Comparison of ENCODE assay signal across 1 cellular context in the genomic region with DNA sequence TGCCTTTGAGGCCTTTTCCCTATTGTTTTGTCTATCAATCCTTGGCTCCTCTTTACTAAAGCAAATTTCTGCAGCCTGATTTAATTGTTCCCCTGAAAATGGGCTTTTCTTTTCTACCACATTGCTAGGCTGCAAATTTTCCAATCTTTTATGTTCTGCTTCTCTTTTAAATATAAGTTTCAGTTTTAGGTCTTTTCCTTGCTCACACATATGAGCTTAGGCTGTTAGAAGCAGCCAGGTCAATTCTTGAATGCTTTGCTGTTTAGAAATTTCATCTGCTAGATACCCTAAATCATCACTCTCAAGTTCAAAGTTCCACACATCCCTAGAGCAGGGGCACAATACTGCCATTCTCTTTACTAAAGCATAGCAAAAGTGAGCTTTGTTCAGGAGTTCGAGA.
TF ChIP-seq lines count a peak whose summit lies in the region.

No MANE protein-coding gene starts in this region.

TF ChIP-seq in K562, 482 proteins besides CTCF, POLR2A, EP300 and RAD21:
- TF ChIP-seq, protein P1, sequence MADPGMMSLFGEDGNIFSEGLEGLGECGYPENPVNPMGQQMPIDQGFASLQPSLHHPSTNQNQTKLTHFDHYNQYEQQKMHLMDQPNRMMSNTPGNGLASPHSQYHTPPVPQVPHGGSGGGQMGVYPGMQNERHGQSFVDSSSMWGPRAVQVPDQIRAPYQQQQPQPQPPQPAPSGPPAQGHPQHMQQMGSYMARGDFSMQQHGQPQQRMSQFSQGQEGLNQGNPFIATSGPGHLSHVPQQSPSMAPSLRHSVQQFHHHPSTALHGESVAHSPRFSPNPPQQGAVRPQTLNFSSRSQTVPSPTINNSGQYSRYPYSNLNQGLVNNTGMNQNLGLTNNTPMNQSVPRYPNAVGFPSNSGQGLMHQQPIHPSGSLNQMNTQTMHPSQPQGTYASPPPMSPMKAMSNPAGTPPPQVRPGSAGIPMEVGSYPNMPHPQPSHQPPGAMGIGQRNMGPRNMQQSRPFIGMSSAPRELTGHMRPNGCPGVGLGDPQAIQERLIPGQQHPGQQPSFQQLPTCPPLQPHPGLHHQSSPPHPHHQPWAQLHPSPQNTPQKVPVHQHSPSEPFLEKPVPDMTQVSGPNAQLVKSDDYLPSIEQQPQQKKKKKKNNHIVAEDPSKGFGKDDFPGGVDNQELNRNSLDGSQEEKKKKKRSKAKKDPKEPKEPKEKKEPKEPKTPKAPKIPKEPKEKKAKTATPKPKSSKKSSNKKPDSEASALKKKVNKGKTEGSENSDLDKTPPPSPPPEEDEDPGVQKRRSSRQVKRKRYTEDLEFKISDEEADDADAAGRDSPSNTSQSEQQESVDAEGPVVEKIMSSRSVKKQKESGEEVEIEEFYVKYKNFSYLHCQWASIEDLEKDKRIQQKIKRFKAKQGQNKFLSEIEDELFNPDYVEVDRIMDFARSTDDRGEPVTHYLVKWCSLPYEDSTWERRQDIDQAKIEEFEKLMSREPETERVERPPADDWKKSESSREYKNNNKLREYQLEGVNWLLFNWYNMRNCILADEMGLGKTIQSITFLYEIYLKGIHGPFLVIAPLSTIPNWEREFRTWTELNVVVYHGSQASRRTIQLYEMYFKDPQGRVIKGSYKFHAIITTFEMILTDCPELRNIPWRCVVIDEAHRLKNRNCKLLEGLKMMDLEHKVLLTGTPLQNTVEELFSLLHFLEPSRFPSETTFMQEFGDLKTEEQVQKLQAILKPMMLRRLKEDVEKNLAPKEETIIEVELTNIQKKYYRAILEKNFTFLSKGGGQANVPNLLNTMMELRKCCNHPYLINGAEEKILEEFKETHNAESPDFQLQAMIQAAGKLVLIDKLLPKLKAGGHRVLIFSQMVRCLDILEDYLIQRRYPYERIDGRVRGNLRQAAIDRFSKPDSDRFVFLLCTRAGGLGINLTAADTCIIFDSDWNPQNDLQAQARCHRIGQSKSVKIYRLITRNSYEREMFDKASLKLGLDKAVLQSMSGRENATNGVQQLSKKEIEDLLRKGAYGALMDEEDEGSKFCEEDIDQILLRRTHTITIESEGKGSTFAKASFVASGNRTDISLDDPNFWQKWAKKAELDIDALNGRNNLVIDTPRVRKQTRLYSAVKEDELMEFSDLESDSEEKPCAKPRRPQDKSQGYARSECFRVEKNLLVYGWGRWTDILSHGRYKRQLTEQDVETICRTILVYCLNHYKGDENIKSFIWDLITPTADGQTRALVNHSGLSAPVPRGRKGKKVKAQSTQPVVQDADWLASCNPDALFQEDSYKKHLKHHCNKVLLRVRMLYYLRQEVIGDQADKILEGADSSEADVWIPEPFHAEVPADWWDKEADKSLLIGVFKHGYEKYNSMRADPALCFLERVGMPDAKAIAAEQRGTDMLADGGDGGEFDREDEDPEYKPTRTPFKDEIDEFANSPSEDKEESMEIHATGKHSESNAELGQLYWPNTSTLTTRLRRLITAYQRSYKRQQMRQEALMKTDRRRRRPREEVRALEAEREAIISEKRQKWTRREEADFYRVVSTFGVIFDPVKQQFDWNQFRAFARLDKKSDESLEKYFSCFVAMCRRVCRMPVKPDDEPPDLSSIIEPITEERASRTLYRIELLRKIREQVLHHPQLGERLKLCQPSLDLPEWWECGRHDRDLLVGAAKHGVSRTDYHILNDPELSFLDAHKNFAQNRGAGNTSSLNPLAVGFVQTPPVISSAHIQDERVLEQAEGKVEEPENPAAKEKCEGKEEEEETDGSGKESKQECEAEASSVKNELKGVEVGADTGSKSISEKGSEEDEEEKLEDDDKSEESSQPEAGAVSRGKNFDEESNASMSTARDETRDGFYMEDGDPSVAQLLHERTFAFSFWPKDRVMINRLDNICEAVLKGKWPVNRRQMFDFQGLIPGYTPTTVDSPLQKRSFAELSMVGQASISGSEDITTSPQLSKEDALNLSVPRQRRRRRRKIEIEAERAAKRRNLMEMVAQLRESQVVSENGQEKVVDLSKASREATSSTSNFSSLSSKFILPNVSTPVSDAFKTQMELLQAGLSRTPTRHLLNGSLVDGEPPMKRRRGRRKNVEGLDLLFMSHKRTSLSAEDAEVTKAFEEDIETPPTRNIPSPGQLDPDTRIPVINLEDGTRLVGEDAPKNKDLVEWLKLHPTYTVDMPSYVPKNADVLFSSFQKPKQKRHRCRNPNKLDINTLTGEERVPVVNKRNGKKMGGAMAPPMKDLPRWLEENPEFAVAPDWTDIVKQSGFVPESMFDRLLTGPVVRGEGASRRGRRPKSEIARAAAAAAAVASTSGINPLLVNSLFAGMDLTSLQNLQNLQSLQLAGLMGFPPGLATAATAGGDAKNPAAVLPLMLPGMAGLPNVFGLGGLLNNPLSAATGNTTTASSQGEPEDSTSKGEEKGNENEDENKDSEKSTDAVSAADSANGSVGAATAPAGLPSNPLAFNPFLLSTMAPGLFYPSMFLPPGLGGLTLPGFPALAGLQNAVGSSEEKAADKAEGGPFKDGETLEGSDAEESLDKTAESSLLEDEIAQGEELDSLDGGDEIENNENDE (IDR thresholded peaks at IDR 0.05; ENCODE audit: low read depth, low read length) = no peak
- TF ChIP-seq ZEB2 (IDR thresholded peaks at IDR 0.05) (0 out of 2 replicates have a peak, but pooled peaks have one; percentile 23), ZFPM2 (CRISPR knock-in tag; IDR thresholded peaks at IDR 0.05) (no peak), U2AF2 (optimal IDR thresholded peaks at IDR 0.05; ENCODE audit: low read depth, low read length) (no peak), SP1 (CRISPR knock-in tag; IDR thresholded peaks at IDR 0.05) (no peak)
- TF ChIP-seq, protein P2, sequence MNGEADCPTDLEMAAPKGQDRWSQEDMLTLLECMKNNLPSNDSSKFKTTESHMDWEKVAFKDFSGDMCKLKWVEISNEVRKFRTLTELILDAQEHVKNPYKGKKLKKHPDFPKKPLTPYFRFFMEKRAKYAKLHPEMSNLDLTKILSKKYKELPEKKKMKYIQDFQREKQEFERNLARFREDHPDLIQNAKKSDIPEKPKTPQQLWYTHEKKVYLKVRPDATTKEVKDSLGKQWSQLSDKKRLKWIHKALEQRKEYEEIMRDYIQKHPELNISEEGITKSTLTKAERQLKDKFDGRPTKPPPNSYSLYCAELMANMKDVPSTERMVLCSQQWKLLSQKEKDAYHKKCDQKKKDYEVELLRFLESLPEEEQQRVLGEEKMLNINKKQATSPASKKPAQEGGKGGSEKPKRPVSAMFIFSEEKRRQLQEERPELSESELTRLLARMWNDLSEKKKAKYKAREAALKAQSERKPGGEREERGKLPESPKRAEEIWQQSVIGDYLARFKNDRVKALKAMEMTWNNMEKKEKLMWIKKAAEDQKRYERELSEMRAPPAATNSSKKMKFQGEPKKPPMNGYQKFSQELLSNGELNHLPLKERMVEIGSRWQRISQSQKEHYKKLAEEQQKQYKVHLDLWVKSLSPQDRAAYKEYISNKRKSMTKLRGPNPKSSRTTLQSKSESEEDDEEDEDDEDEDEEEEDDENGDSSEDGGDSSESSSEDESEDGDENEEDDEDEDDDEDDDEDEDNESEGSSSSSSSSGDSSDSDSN (IDR thresholded peaks at IDR 0.05; ENCODE audit: borderline replicate concordance in 1 of 2, low read depth in 2 of 2, low read length in 2 of 2) = no peak
